ENCODE assay signal across 8 cellular contexts in the genomic region with DNA sequence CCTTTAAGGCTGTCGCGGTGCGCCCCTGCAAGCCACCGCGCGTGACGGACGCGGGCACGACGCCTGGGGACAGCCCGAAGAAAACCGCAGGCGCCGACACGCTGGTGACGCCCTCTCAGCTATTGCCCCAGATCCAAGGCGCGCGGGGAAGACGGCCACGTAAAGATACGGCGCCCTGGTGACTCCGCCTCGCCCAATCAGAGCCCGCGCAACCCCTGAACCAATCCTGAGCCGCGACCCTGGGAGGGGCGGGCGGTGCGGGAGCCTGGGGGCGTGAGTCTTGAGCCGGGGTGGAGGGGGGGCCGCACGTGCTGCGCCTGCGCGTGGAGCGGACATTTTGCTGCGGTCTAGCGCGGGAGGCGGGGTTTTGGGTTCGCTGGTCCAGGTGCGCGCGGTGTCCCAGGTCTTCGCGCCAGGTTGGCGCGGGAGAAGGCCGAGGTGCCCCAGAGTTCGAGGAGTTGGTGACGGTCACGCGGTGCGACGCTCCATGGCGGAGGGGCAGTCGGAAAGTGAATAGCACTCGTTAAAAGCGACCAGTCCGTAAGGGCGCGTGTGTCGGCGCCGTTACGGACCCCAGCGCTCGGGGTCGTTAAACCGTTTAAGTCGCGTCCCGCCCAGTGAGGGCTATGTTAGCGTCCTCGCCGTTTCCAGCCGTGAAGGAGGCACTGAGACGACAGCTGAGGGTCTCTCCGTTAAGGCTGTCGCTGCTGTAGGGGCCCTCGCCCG. TPM values are rescaled to one million over a fixed set of nuclear protein-coding genes. Genes with fewer than 3 reads are reported as not detected.
DNase-seq lines count a peak whose midpoint lies in the region; ATAC-seq and TF ChIP-seq lines count a peak whose summit lies in the region.

No MANE protein-coding gene starts in this region.

- H3K4me1 ChIP-seq in breast epithelium: no peaks in the 10 kb centered on the region
- peaks cover 3% of the 10 kb centered on the region; the same call in 1 of the 2 replicates for H3K4me1 ChIP-seq in iPS-20b (ENCODE audit: insufficient read depth, low read length)

- in situ Hi-C loops in ACHN (cut with HindIII; ENCODE audit: low pct_ligation_motif_present, low pct_unique_long_range_greater_than_20kb, low sequenced_read_pairs): no loop called here

- peak; percentile 93 for TF ChIP-seq POLR2A in breast epithelium (IDR thresholded peaks at IDR 0.05)

- TF ChIP-seq CTCF in VCaP (conservative IDR thresholded peaks at IDR 0.05): no peak
- no peak for TF ChIP-seq CTCF in breast epithelium (IDR thresholded peaks at IDR 0.05)

- peak overlapping the region; percentile 94 for H3K9ac ChIP-seq in iPS-20b (ENCODE audit: low read depth, low read length)

- H3K4me3 ChIP-seq in breast epithelium (peak overlapping the region; percentile 62 to 72 (median 71)), iPS-20b (ENCODE audit: low read length) (peak overlapping the region; percentile 90), skin epidermis (peak overlapping the region; percentile 48 to 71 (median 58))

- H3K27me3 ChIP-seq in breast epithelium (no peaks in the 10 kb centered on the region), iPS-20b (ENCODE audit: insufficient read depth, low read length) (no peaks in the 10 kb centered on the region; the same call in 1 of the 2 replicates)

- H3K27ac ChIP-seq in VCaP (peak overlapping the region; percentile 72), breast epithelium (peak overlapping the region; percentile 86 to 94), iPS-20b (ENCODE audit: low read length) (peak overlapping the region; percentile 71), skin epidermis (peak overlapping the region; percentile 57 to 95 (median 88))

- peak; percentile 92 for ATAC-seq in GM18870 (IDR thresholded peaks at IDR 0.05; ENCODE audit: unreplicated experiment)
- peak; percentile 98 for ATAC-seq in HG03108 (IDR thresholded peaks at IDR 0.05; ENCODE audit: unreplicated experiment)

- intact Hi-C loops in breast epithelium (cut with DNase I; ENCODE audit: low total_unique reads): no loop called here

- no peaks in the 10 kb centered on the region for H3K36me3 ChIP-seq in breast epithelium
- no peaks in the 10 kb centered on the region for H3K36me3 ChIP-seq in iPS-20b (ENCODE audit: insufficient read depth, low read depth, low read length)

- peak; percentile 98 for DNase-seq in ACHN
- DNase-seq in NCI-H2171 treated with DMSO at 0.1 percent for 48 hours (lab: John Stamatoyannopoulos, UW): peak; percentile 89
- peak; percentile 98 to 99 for DNase-seq in breast epithelium (ENCODE audit: low spot score in 2 of 2)

- H3K9me3 ChIP-seq in breast epithelium: no peaks in the 10 kb centered on the region
- no peaks in the 10 kb centered on the region for H3K9me3 ChIP-seq in iPS-20b (ENCODE audit: insufficient read depth, low read depth, low read length)

RNA-seq across cellular contexts. Expression of gene NMUR1, which starts 15.9 kb away (rescaled TPM):
- 1 to 10 TPM in 1 of 3 donors, under 1 TPM in 1, not detected in 1; under 0.01 to 3.8 TPM for total RNA-seq in breast epithelium

RNA-seq across cellular contexts. Expression of gene NCL, which starts 50.1 kb away (rescaled TPM):
- total RNA-seq in breast epithelium: 100 to 1,000 TPM; 179 to 234 (median 189) TPM

Comparison
In these comparisons a context has a peak if more than half of its experiments do, and no peak if none do; other contexts are left out.
1. Peak in every context shown above with its lines: DNase-seq, ATAC-seq, H3K4me3 ChIP-seq and H3K27ac ChIP-seq.